In genomic region chr10:93546995-93547394, GRCh38 we compare ENCODE assay signal across 14 cellular contexts. TPM values are rescaled to one million over a fixed set of nuclear protein-coding genes. Genes with fewer than 3 reads are reported as not detected.
"Had no signal": no experiment of that assay in that cellular context is flagged by ENCODE, and none has a peak within 500 bp of the region (broad histone marks: within the 10 kb centered on the region; RNA-seq: fewer than 3 reads in every experiment).

No MANE protein-coding gene starts in this region.

RNA-seq across cellular contexts. Expression of gene FFAR4, which starts 19.5 kb away (rescaled TPM):
- total RNA-seq: activated CD4-positive, alpha-beta memory T cell treated with anti-CD3 and anti-CD28 coated beads, Interleukin-2, amount 10 ng/mL, durations not matched to agents 7 days and 5 days; activated CD4-positive, alpha-beta T cell treated with anti-CD3 and anti-CD28 coated beads for 36 hours; activated CD4-positive, alpha-beta T cell treated with anti-CD3 and anti-CD28 coated beads, Interleukin-2, amount 10 ng/mL, durations not matched to agents 7 days and 5 days; activated CD8-positive, alpha-beta memory T cell treated with anti-CD3 and anti-CD28 coated beads, Interleukin-2, amount 10 ng/mL, durations not matched to agents 7 days and 5 days; activated CD8-positive, alpha-beta T cell treated with anti-CD3 and anti-CD28 coated beads, Interleukin-2, amount 10 ng/mL, durations not matched to agents 7 days and 5 days; activated naive CD8-positive, alpha-beta T cell treated with anti-CD3 and anti-CD28 coated beads, Interleukin-2, amount 10 ng/mL, durations not matched to agents 7 days and 5 days; activated T-helper 2 cell treated with anti-CD3 and anti-CD28 coated beads, Interferon-gamma antibody, Interleukin-2, Interleukin-4, amounts not matched to agents 10 μg/mL and 5 μg/mL and 100 μg/mL, durations not matched to agents 14 hours and 24 hours and 36 hours; ascending aorta; bronchial epithelial cell; cardiac muscle cell; T-cell; T-helper 1 cell treated with Interleukin-12 subunit alpha and Interleukin-12 subunit beta and Interleukin-4 antibody, amounts not matched to agents 30 ng/mL and 1 ng/mL, for 36 hours; T-helper 17 cell; T-helper 2 cell treated with Interferon-gamma antibody and Interleukin-4, amounts not matched to agents 100 ng/mL and 5 ng/mL, for 36 hours had no signal
- polyA plus RNA-seq: cardiac muscle cell had no signal

RNA-seq across cellular contexts. Expression of gene CEP55, which starts 50.6 kb away (rescaled TPM):
- total RNA-seq: ascending aorta had no signal

RNA-seq across cellular contexts. Expression of gene RBP4, which starts 54.0 kb away (rescaled TPM):
- total RNA-seq: activated CD4-positive, alpha-beta memory T cell treated with anti-CD3 and anti-CD28 coated beads, Interleukin-2, amount 10 ng/mL, durations not matched to agents 7 days and 5 days; activated CD4-positive, alpha-beta T cell treated with anti-CD3 and anti-CD28 coated beads for 36 hours; activated CD4-positive, alpha-beta T cell treated with anti-CD3 and anti-CD28 coated beads, Interleukin-2, amount 10 ng/mL, durations not matched to agents 7 days and 5 days; activated CD8-positive, alpha-beta memory T cell treated with anti-CD3 and anti-CD28 coated beads, Interleukin-2, amount 10 ng/mL, durations not matched to agents 7 days and 5 days; activated CD8-positive, alpha-beta T cell treated with anti-CD3 and anti-CD28 coated beads, Interleukin-2, amount 10 ng/mL, durations not matched to agents 7 days and 5 days; activated naive CD8-positive, alpha-beta T cell treated with anti-CD3 and anti-CD28 coated beads, Interleukin-2, amount 10 ng/mL, durations not matched to agents 7 days and 5 days; activated T-helper 2 cell treated with anti-CD3 and anti-CD28 coated beads, Interferon-gamma antibody, Interleukin-2, Interleukin-4, amounts not matched to agents 10 μg/mL and 5 μg/mL and 100 μg/mL, durations not matched to agents 14 hours and 24 hours and 36 hours; bronchial epithelial cell; cardiac muscle cell; T-helper 1 cell treated with Interleukin-12 subunit alpha and Interleukin-12 subunit beta and Interleukin-4 antibody, amounts not matched to agents 30 ng/mL and 1 ng/mL, for 36 hours; T-helper 17 cell; T-helper 2 cell treated with Interferon-gamma antibody and Interleukin-4, amounts not matched to agents 100 ng/mL and 5 ng/mL, for 36 hours had no signal
